12 cellular contexts compared by ENCODE assay signal in the genomic region with DNA sequence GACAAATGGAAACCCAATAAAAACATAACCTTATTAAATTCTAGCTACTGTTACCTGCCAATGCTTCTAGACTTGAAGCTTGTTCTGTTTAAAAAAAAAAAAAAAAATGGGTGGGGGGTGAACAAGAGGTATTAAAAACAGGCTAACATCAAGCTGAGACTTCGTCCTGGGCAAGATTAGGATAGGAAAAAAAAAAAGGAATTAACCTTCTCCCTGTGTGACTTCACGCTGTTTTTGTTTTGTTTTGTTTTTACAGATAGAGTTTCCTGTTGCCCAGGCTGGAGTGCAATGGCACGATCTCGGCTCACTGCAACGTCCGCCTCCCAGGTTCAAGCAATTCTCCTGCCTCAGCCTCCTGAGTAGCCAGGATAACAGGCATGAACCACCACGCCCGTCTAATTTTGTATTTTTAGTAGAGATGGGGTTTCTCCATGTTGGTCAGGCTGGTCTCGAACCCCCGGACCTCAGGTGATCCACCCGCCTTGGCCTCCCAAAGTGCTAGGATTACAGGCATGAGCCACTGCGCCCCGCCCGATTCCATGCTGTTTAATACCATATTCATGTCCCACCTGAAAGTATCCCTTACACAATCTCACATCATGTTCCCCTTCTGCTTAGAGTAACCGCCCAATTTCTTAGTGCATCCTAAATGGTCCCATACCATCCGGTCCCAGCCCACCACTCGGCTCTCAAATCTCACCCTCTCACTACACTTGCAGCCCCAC. TPM values are rescaled to one million over a fixed set of nuclear protein-coding genes. Genes with fewer than 3 reads are reported as not detected.
A peak's percentile ranks its signal among the peaks of the same experiment; 100 is the strongest.
DNase-seq lines count a peak whose midpoint lies in the region; ATAC-seq and TF ChIP-seq lines count a peak whose summit lies in the region.
"Had no signal": no experiment of that assay in that cellular context is flagged by ENCODE, and none has a peak within 500 bp of the region (broad histone marks: within the 10 kb centered on the region; RNA-seq: fewer than 3 reads in every experiment).

No MANE protein-coding gene starts in this region.

- no peaks in the 10 kb centered on the region for H3K9me3 Mint-ChIP-seq in activated CD8-positive, alpha-beta T cell treated with anti-CD3 and anti-CD28 coated beads for 36 hours
- no peaks in the 10 kb centered on the region for H3K9me3 Mint-ChIP-seq in activated CD8-positive, alpha-beta T cell treated with anti-CD3 and anti-CD28 coated beads, Interleukin-2, amount 10 ng/mL, durations not matched to agents 7 days and 5 days (ENCODE audit: insufficient read depth)
- no peaks in the 10 kb centered on the region for H3K9me3 Mint-ChIP-seq in activated T-helper 1 cell treated with anti-CD3 and anti-CD28 coated beads, Interleukin-12 subunit alpha, Interleukin-12 subunit beta, Interleukin-2, Interleukin-4 antibody, amounts not matched to agents 30 ng/mL and 10 ng/mL and 1 ng/mL, durations not matched to agents 14 hours and 24 hours and 36 hours
- no peaks in the 10 kb centered on the region for H3K9me3 Mint-ChIP-seq in immature natural killer cell

- H3K9me3 ChIP-seq in thoracic aorta: no peaks in the 10 kb centered on the region
- no peaks in the 10 kb centered on the region for H3K9me3 ChIP-seq in T-helper 17 cell (ENCODE audit: control insufficient read depth, low read length, poor library complexity, severe bottlenecking)
- H3K9me3 ChIP-seq: tibial nerve had no signal

- H3K36me3 ChIP-seq in thoracic aorta: no peaks in the 10 kb centered on the region
- H3K36me3 ChIP-seq: tibial nerve had no signal

- no peak overlapping the region for H3K27ac Mint-ChIP-seq in activated CD8-positive, alpha-beta T cell treated with anti-CD3 and anti-CD28 coated beads for 36 hours
- H3K27ac Mint-ChIP-seq in activated CD8-positive, alpha-beta T cell treated with anti-CD3 and anti-CD28 coated beads, Interleukin-2, amount 10 ng/mL, durations not matched to agents 7 days and 5 days: no peak overlapping the region
- H3K27ac Mint-ChIP-seq in activated T-helper 1 cell treated with anti-CD3 and anti-CD28 coated beads, Interleukin-12 subunit alpha, Interleukin-12 subunit beta, Interleukin-2, Interleukin-4 antibody, amounts not matched to agents 30 ng/mL and 10 ng/mL and 1 ng/mL, durations not matched to agents 14 hours and 24 hours and 36 hours: no peak overlapping the region
- H3K27ac Mint-ChIP-seq in immature natural killer cell (no peak overlapping the region), T-helper 17 cell (no peak overlapping the region)

- ATAC-seq in activated CD8-positive, alpha-beta T cell treated with anti-CD3 and anti-CD28 coated beads for 36 hours: no peak
- ATAC-seq in activated CD8-positive, alpha-beta T cell treated with anti-CD3 and anti-CD28 coated beads, Interleukin-2, amount 10 ng/mL, durations not matched to agents 7 days and 5 days: no peak
- no peak for ATAC-seq in thoracic aorta (ENCODE audit: insufficient number of reproducible peaks, low FRiP score, low read depth)
- no peak for ATAC-seq in GM19455 (IDR thresholded peaks at IDR 0.05; ENCODE audit: unreplicated experiment)
- ATAC-seq in HG03439 (IDR thresholded peaks at IDR 0.05; ENCODE audit: unreplicated experiment): no peak
- ATAC-seq in T-helper 17 cell: no peak

- H3K27me3 Mint-ChIP-seq in activated CD8-positive, alpha-beta T cell treated with anti-CD3 and anti-CD28 coated beads for 36 hours: no peaks in the 10 kb centered on the region
- peaks cover 3% of the 10 kb centered on the region for H3K27me3 Mint-ChIP-seq in activated CD8-positive, alpha-beta T cell treated with anti-CD3 and anti-CD28 coated beads, Interleukin-2, amount 10 ng/mL, durations not matched to agents 7 days and 5 days (ENCODE audit: low read depth)
- peaks cover 6% of the 10 kb centered on the region for H3K27me3 Mint-ChIP-seq in activated T-helper 1 cell treated with anti-CD3 and anti-CD28 coated beads, Interleukin-12 subunit alpha, Interleukin-12 subunit beta, Interleukin-2, Interleukin-4 antibody, amounts not matched to agents 30 ng/mL and 10 ng/mL and 1 ng/mL, durations not matched to agents 14 hours and 24 hours and 36 hours (ENCODE audit: insufficient read depth)
- peaks cover 3 to 11% (median 8%) of the 10 kb centered on the region in 3 donors for H3K27me3 Mint-ChIP-seq in immature natural killer cell (ENCODE audit: low read depth in 3 of 3)
- H3K27me3 Mint-ChIP-seq in T-helper 17 cell: peaks cover 4% of the 10 kb centered on the region

- POLR2A ChIA-PET in activated CD8-positive, alpha-beta T cell treated with anti-CD3 and anti-CD28 coated beads for 36 hours (lab: Charles Lee): no interaction called here
- POLR2A ChIA-PET in activated CD8-positive, alpha-beta T cell treated with anti-CD3 and anti-CD28 coated beads, Interleukin-2, amount 10 ng/mL, durations not matched to agents 7 days and 5 days (lab: Charles Lee): no interaction called here

- DNase-seq in activated CD8-positive, alpha-beta T cell treated with anti-CD3 and anti-CD28 coated beads for 36 hours: no peak
- DNase-seq in activated CD8-positive, alpha-beta T cell treated with anti-CD3 and anti-CD28 coated beads, Interleukin-2, amount 10 ng/mL, durations not matched to agents 7 days and 5 days: no peak
- no peak for DNase-seq in activated T-helper 1 cell treated with anti-CD3 and anti-CD28 coated beads, Interleukin-12 subunit alpha, Interleukin-12 subunit beta, Interleukin-2, Interleukin-4 antibody, amounts not matched to agents 30 ng/mL and 10 ng/mL and 1 ng/mL, durations not matched to agents 14 hours and 24 hours and 36 hours (ENCODE audit: low spot score)
- DNase-seq in immature natural killer cell (no peak), thoracic aorta (ENCODE audit: low spot score) (no peak), T-helper 17 cell (no peak)
- DNase-seq: activated CD4-positive, alpha-beta T cell treated with anti-CD3 and anti-CD28 coated beads for 4 hours; NCI-H82; stimulated activated CD4-positive, alpha-beta T cell treated with anti-CD3 and anti-CD28 coated beads, Interleukin-4, amount 100 ng/mL, for 24 hours had no signal

- intact Hi-C loops in activated CD8-positive, alpha-beta T cell treated with anti-CD3 and anti-CD28 coated beads for 36 hours (cut with micrococcal nuclease): no loop called here
- intact Hi-C loops in activated T-helper 1 cell treated with anti-CD3 and anti-CD28 coated beads, Interleukin-12 subunit alpha, Interleukin-12 subunit beta, Interleukin-2, Interleukin-4 antibody, amounts not matched to agents 30 ng/mL and 10 ng/mL and 1 ng/mL, durations not matched to agents 14 hours and 24 hours and 36 hours (cut with micrococcal nuclease): loop anchor here (5.0 kb wide), 1 partner anchor 1550 kb away; the partner anchor contains the start of gene METTL9

- TF ChIP-seq CTCF in activated CD8-positive, alpha-beta T cell treated with anti-CD3 and anti-CD28 coated beads for 36 hours (IDR thresholded peaks at IDR 0.05): no peak
- no peak for TF ChIP-seq CTCF in thoracic aorta (IDR thresholded peaks at IDR 0.05)

- H3K4me1 Mint-ChIP-seq in activated CD8-positive, alpha-beta T cell treated with anti-CD3 and anti-CD28 coated beads for 36 hours (ENCODE audit: low read depth): peaks cover 30% of the 10 kb centered on the region
- H3K4me1 Mint-ChIP-seq in activated CD8-positive, alpha-beta T cell treated with anti-CD3 and anti-CD28 coated beads, Interleukin-2, amount 10 ng/mL, durations not matched to agents 7 days and 5 days (ENCODE audit: low read depth): peaks cover 32% of the 10 kb centered on the region
- H3K4me1 Mint-ChIP-seq in activated T-helper 1 cell treated with anti-CD3 and anti-CD28 coated beads, Interleukin-12 subunit alpha, Interleukin-12 subunit beta, Interleukin-2, Interleukin-4 antibody, amounts not matched to agents 30 ng/mL and 10 ng/mL and 1 ng/mL, durations not matched to agents 14 hours and 24 hours and 36 hours (ENCODE audit: low read depth): peaks cover 31% of the 10 kb centered on the region
- H3K4me1 Mint-ChIP-seq in immature natural killer cell: peaks cover 22% of the 10 kb centered on the region in 2 donors
- peaks cover 16% of the 10 kb centered on the region for H3K4me1 Mint-ChIP-seq in T-helper 17 cell

- peak overlapping the region in 1 of 2 donors; percentile 58 for H3K27ac ChIP-seq in thoracic aorta
- H3K27ac ChIP-seq: tibial nerve had no signal

- H3K4me3 Mint-ChIP-seq in activated CD8-positive, alpha-beta T cell treated with anti-CD3 and anti-CD28 coated beads for 36 hours: peak overlapping the region; percentile 1
- H3K4me3 Mint-ChIP-seq in activated CD8-positive, alpha-beta T cell treated with anti-CD3 and anti-CD28 coated beads, Interleukin-2, amount 10 ng/mL, durations not matched to agents 7 days and 5 days: no peak overlapping the region
- H3K4me3 Mint-ChIP-seq in activated T-helper 1 cell treated with anti-CD3 and anti-CD28 coated beads, Interleukin-12 subunit alpha, Interleukin-12 subunit beta, Interleukin-2, Interleukin-4 antibody, amounts not matched to agents 30 ng/mL and 10 ng/mL and 1 ng/mL, durations not matched to agents 14 hours and 24 hours and 36 hours: peak overlapping the region; percentile 9
- H3K4me3 Mint-ChIP-seq in immature natural killer cell: peak overlapping the region in 4 of 5 donors; percentile 25 to 46 (median 26)
- H3K4me3 Mint-ChIP-seq in T-helper 17 cell: no peak overlapping the region

- no peaks in the 10 kb centered on the region for H3K27me3 ChIP-seq in thoracic aorta (replicated peaks; ENCODE audit: insufficient read depth)
- H3K27me3 ChIP-seq: tibial nerve had no signal

- peak overlapping the region; percentile 97 for H3K4me3 ChIP-seq in thoracic aorta
- H3K4me3 ChIP-seq: tibial nerve had no signal

- peaks cover 39 to 73% of the 10 kb centered on the region in 2 donors for H3K4me1 ChIP-seq in thoracic aorta (ENCODE audit: control insufficient read depth in 1 of 2, low read depth in 2 of 2)

- CTCF ChIA-PET in activated CD8-positive, alpha-beta T cell treated with anti-CD3 and anti-CD28 coated beads for 36 hours (lab: Charles Lee): no interaction called here
- CTCF ChIA-PET in activated CD8-positive, alpha-beta T cell treated with anti-CD3 and anti-CD28 coated beads, Interleukin-2, amount 10 ng/mL, durations not matched to agents 7 days and 5 days (lab: Charles Lee): no interaction called here

- H3K36me3 Mint-ChIP-seq in activated CD8-positive, alpha-beta T cell treated with anti-CD3 and anti-CD28 coated beads for 36 hours (ENCODE audit: low read depth): peaks cover 10% of the 10 kb centered on the region
- H3K36me3 Mint-ChIP-seq in activated CD8-positive, alpha-beta T cell treated with anti-CD3 and anti-CD28 coated beads, Interleukin-2, amount 10 ng/mL, durations not matched to agents 7 days and 5 days (ENCODE audit: low read depth): no peaks in the 10 kb centered on the region
- H3K36me3 Mint-ChIP-seq in activated T-helper 1 cell treated with anti-CD3 and anti-CD28 coated beads, Interleukin-12 subunit alpha, Interleukin-12 subunit beta, Interleukin-2, Interleukin-4 antibody, amounts not matched to agents 30 ng/mL and 10 ng/mL and 1 ng/mL, durations not matched to agents 14 hours and 24 hours and 36 hours (ENCODE audit: low read depth): no peaks in the 10 kb centered on the region
- H3K36me3 Mint-ChIP-seq in immature natural killer cell (no peaks in the 10 kb centered on the region), T-helper 17 cell (ENCODE audit: low read depth) (no peaks in the 10 kb centered on the region)

RNA-seq across cellular contexts. Expression of gene USP31, which starts 2.2 kb away (rescaled TPM):
- 1 to 10 TPM; 4.5 to 4.9 TPM for total RNA-seq in activated CD8-positive, alpha-beta T cell treated with anti-CD3 and anti-CD28 coated beads for 36 hours
- total RNA-seq in activated CD8-positive, alpha-beta T cell treated with anti-CD3 and anti-CD28 coated beads, Interleukin-2, amount 10 ng/mL, durations not matched to agents 7 days and 5 days: 1 to 10 TPM; 6.2 to 6.8 TPM
- total RNA-seq in activated T-helper 1 cell treated with anti-CD3 and anti-CD28 coated beads, Interleukin-12 subunit alpha, Interleukin-12 subunit beta, Interleukin-2, Interleukin-4 antibody, amounts not matched to agents 30 ng/mL and 10 ng/mL and 1 ng/mL, durations not matched to agents 14 hours and 24 hours and 36 hours: 11.3 and 11.6 TPM in 2 replicates
- under 1 TPM; 0.31 to 0.53 (median 0.49) TPM for polyA plus RNA-seq in immature natural killer cell
- 10 to 100 TPM; 19.6 to 25.0 TPM for total RNA-seq in thoracic aorta
- 1 to 10 TPM; 3.5 to 7.2 TPM for total RNA-seq in T-helper 17 cell

RNA-seq across cellular contexts. Expression of gene SCNN1G, which starts 35.5 kb away (rescaled TPM):
- not detected for total RNA-seq in activated CD8-positive, alpha-beta T cell treated with anti-CD3 and anti-CD28 coated beads for 36 hours
- total RNA-seq in activated CD8-positive, alpha-beta T cell treated with anti-CD3 and anti-CD28 coated beads, Interleukin-2, amount 10 ng/mL, durations not matched to agents 7 days and 5 days: not detected
- total RNA-seq in activated T-helper 1 cell treated with anti-CD3 and anti-CD28 coated beads, Interleukin-12 subunit alpha, Interleukin-12 subunit beta, Interleukin-2, Interleukin-4 antibody, amounts not matched to agents 30 ng/mL and 10 ng/mL and 1 ng/mL, durations not matched to agents 14 hours and 24 hours and 36 hours: not detected in 2 replicates
- polyA plus RNA-seq in immature natural killer cell: not detected
- total RNA-seq in thoracic aorta: not detected
- not detected for total RNA-seq in T-helper 17 cell

Comparison
In these comparisons a context has a peak if more than half of its experiments do, and no peak if none do; other contexts are left out.
1. H3K4me3 Mint-ChIP-seq: peak in activated CD8-positive, alpha-beta T cell treated with anti-CD3 and anti-CD28 coated beads for 36 hours (single experiment), activated T-helper 1 cell treated with anti-CD3 and anti-CD28 coated beads, Interleukin-12 subunit alpha, Interleukin-12 subunit beta, Interleukin-2, Interleukin-4 antibody, amounts not matched to agents 30 ng/mL and 10 ng/mL and 1 ng/mL, durations not matched to agents 14 hours and 24 hours and 36 hours (single experiment) and immature natural killer cell (4 of 5); none in activated CD8-positive, alpha-beta T cell treated with anti-CD3 and anti-CD28 coated beads, Interleukin-2, amount 10 ng/mL, durations not matched to agents 7 days and 5 days (single experiment) and T-helper 17 cell (single experiment).